In the genomic region with DNA sequence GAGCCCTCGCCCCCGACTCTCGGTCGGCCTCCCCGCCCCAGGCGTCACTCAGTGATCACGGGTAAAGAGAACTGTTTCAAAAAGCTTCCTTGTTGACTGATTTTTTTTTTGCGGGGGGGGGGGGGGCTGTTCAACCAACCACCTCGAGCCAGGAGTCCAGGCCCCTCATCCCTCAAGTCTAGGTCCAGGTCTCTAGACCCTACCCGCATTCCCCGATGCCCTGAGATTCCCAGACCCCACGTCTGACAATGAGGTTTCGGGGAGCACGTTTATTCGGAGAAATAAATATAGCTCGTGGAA, we compare ENCODE assay signal across 6 cellular contexts. TPM values are rescaled to one million over a fixed set of nuclear protein-coding genes. Genes with fewer than 3 reads are reported as not detected.
DNase-seq lines count a peak whose midpoint lies in the region; ATAC-seq, FAIRE-seq and TF ChIP-seq lines count a peak whose summit lies in the region.

No MANE protein-coding gene starts in this region.

- H3K9me3 ChIP-seq in kidney (ENCODE audit: control insufficient read depth in 1 of 2, low read length in 2 of 2): no peaks in the 10 kb centered on the region

- H3K27ac ChIP-seq in 22Rv1 (peak overlapping the region; percentile 100), kidney (ENCODE audit: low read depth in 2 of 2, low read length in 2 of 2) (peak overlapping the region; percentile 83 to 89)

- no peak for ATAC-seq in HG03175 (IDR thresholded peaks at IDR 0.05; ENCODE audit: unreplicated experiment)

- no peak for TF ChIP-seq CTCF in 22Rv1 (IDR thresholded peaks at IDR 0.05)
- no peak for TF ChIP-seq CTCF in kidney (IDR thresholded peaks at IDR 0.05; ENCODE audit: borderline replicate concordance, extremely low read depth, insufficient read depth)

- DNase-seq in SK-MEL-5 (ENCODE audit: low read depth, low spot score) (peak; percentile 25), kidney (no peak), HT-29 (ENCODE audit: low spot score) (no peak), AG08396 (ENCODE audit: low spot score) (no peak)

- H3K4me3 ChIP-seq in kidney (ENCODE audit: low read length in 2 of 2): peak overlapping the region; percentile 55 to 89

- no peaks in the 10 kb centered on the region for H3K36me3 ChIP-seq in kidney (ENCODE audit: control insufficient read depth in 1 of 2, insufficient read depth in 2 of 2, low read length in 2 of 2)

- in situ Hi-C loops in SK-MEL-5 (cut with HindIII; ENCODE audit: low pct_unique_long_range_greater_than_20kb, low sequenced_read_pairs): no loop called here

- H3K4me1 ChIP-seq in kidney (ENCODE audit: control insufficient read depth in 1 of 2, insufficient read depth in 1 of 2, low read depth in 1 of 2, low read length in 2 of 2): peaks cover 0 to 27% of the 10 kb centered on the region in 2 donors

- intact Hi-C loops in kidney (cut with DNase I): no loop called here

- H3K9ac ChIP-seq in kidney (ENCODE audit: low read length in 2 of 2): peak overlapping the region in 1 of 2 donors; percentile 85

- FAIRE-seq in kidney (lab: Jason Lieb, UNC): no peak

RNA-seq across cellular contexts. Expression of gene HRC, which starts 4.3 kb away (rescaled TPM):
- total RNA-seq in SK-MEL-5 (2014; rRNA removed; shearing (Covaris generic)): not detected in 2 replicates
- not detected in 2 replicates for polyA plus RNA-seq in SK-MEL-5 (2015; cell fraction: cytosol; rRNA removed)
- polyA plus RNA-seq in SK-MEL-5 (2015; cell fraction: nucleus; rRNA removed): 0.09 TPM in 1 of 2 replicates, not detected in the other
- total RNA-seq in kidney: 7.0 TPM
- polyA plus RNA-seq in kidney (ENCODE audit: insufficient read depth, low read depth, low replicate concordance): 4.2 TPM
- 0.08 TPM in 1 of 2 replicates, not detected in the other for total RNA-seq in HT-29 (2014; rRNA removed; shearing (Covaris generic))

RNA-seq across cellular contexts. Expression of gene TRPM4, which starts 6.7 kb away (rescaled TPM):
- total RNA-seq in SK-MEL-5 (2014; rRNA removed; shearing (Covaris generic)): 3.4 and 3.5 TPM in 2 replicates
- 8.1 and 11.0 TPM in 2 replicates for polyA plus RNA-seq in SK-MEL-5 (2015; cell fraction: cytosol; rRNA removed)
- polyA plus RNA-seq in SK-MEL-5 (2015; cell fraction: nucleus; rRNA removed): 28.5 and 28.9 TPM in 2 replicates
- total RNA-seq in kidney: 89.1 TPM
- 47.6 TPM for polyA plus RNA-seq in kidney (ENCODE audit: insufficient read depth, low read depth, low replicate concordance)
- 28.7 and 33.7 TPM in 2 replicates for total RNA-seq in HT-29 (2014; rRNA removed; shearing (Covaris generic))

RNA-seq across cellular contexts. Expression of gene PPFIA3, which starts 31.6 kb away (rescaled TPM):
- total RNA-seq in SK-MEL-5 (2014; rRNA removed; shearing (Covaris generic)): 8.8 and 9.9 TPM in 2 replicates
- 18.3 and 18.5 TPM in 2 replicates for polyA plus RNA-seq in SK-MEL-5 (2015; cell fraction: cytosol; rRNA removed)
- 43.5 and 46.5 TPM in 2 replicates for polyA plus RNA-seq in SK-MEL-5 (2015; cell fraction: nucleus; rRNA removed)
- 7.1 TPM for total RNA-seq in kidney
- 20.0 TPM for polyA plus RNA-seq in kidney (ENCODE audit: insufficient read depth, low read depth, low replicate concordance)
- total RNA-seq in HT-29 (2014; rRNA removed; shearing (Covaris generic)): 22.9 and 30.1 TPM in 2 replicates

RNA-seq across cellular contexts. Expression of gene C19orf73, which starts 32.0 kb away (rescaled TPM):
- 1.1 and 1.8 TPM in 2 replicates for total RNA-seq in SK-MEL-5 (2014; rRNA removed; shearing (Covaris generic))
- polyA plus RNA-seq in SK-MEL-5 (2015; cell fraction: cytosol; rRNA removed): 1.4 and 4.5 TPM in 2 replicates
- polyA plus RNA-seq in SK-MEL-5 (2015; cell fraction: nucleus; rRNA removed): 0.51 and 7.5 TPM in 2 replicates
- total RNA-seq in kidney: 0.82 TPM
- 3.9 TPM for polyA plus RNA-seq in kidney (ENCODE audit: insufficient read depth, low read depth, low replicate concordance)
- total RNA-seq in HT-29 (2014; rRNA removed; shearing (Covaris generic)): 5.9 and 6.0 TPM in 2 replicates

RNA-seq across cellular contexts. Expression of gene LIN7B, which starts 36.7 kb away (rescaled TPM):
- total RNA-seq in SK-MEL-5 (2014; rRNA removed; shearing (Covaris generic)): 5.6 and 6.4 TPM in 2 replicates
- 8.4 and 14.1 TPM in 2 replicates for polyA plus RNA-seq in SK-MEL-5 (2015; cell fraction: cytosol; rRNA removed)
- polyA plus RNA-seq in SK-MEL-5 (2015; cell fraction: nucleus; rRNA removed): 12.4 and 15.9 TPM in 2 replicates
- 4.7 TPM for total RNA-seq in kidney
- polyA plus RNA-seq in kidney (ENCODE audit: insufficient read depth, low read depth, low replicate concordance): 9.7 TPM
- 12.0 and 19.9 TPM in 2 replicates for total RNA-seq in HT-29 (2014; rRNA removed; shearing (Covaris generic))
